In the genomic region with DNA sequence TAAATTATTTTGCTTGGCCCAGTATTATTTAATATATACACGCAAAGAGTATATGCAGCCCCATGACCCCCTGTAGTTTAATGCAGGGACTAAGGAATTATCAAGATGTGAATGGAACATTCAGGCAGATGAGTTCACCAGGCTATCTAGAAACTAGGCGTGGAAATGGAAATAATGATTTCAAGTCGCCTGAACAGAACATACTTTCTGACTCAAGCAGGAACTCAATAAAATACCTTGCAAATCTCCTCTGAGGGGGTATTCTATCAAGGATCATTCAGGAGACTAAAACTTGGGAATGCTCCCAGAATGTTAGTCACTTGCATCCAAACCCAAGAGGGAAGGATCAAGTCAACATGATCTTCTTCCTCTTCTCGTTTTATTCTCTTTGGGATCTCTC, we compare ENCODE assay signal across 20 cellular contexts. TPM values are rescaled to one million over a fixed set of nuclear protein-coding genes. Genes with fewer than 3 reads are reported as not detected.
DNase-seq lines count a peak whose midpoint lies in the region; ATAC-seq and TF ChIP-seq lines count a peak whose summit lies in the region.
"Had no signal": no experiment of that assay in that cellular context is flagged by ENCODE, and none has a peak within 500 bp of the region (broad histone marks: within the 10 kb centered on the region; RNA-seq: fewer than 3 reads in every experiment).

No MANE protein-coding gene starts in this region.

- H3K4me1 ChIP-seq in IMR-90 (ENCODE audit: control insufficient read depth, insufficient read depth, low read length) (peaks cover 3% of the 10 kb centered on the region), mesendoderm (ENCODE audit: control insufficient read depth, low read depth, low read length) (no peaks in the 10 kb centered on the region)
- H3K4me1 ChIP-seq: left ventricle myocardium inferior had no signal

- no peaks in the 10 kb centered on the region for H3K36me3 ChIP-seq in IMR-90 (ENCODE audit: control insufficient read depth, insufficient read depth, low read length)
- no peaks in the 10 kb centered on the region for H3K36me3 ChIP-seq in mesendoderm (ENCODE audit: control insufficient read depth, insufficient read depth, low read length)
- H3K36me3 ChIP-seq: gastrocnemius medialis, left ventricle myocardium inferior, suprapubic skin had no signal

- H3K4me2 ChIP-seq in IMR-90 (ENCODE audit: low read depth, low read length) (no peak overlapping the region), mesendoderm (ENCODE audit: low read length) (no peak overlapping the region)

- CTCF ChIA-PET in IMR-90 (lab: Yijun Ruan, JAX), result interaction anchor here (0.6 kb wide), 1 partner anchor 61 kb away, joined by 3 read pairs; no protein-coding TSS in a partner anchor

- H3K9me3 ChIP-seq in IMR-90 (ENCODE audit: control insufficient read depth, insufficient read depth, low read length), result no peaks in the 10 kb centered on the region
- H3K9me3 ChIP-seq: gastrocnemius medialis, left ventricle myocardium inferior, suprapubic skin had no signal

- ATAC-seq in IMR-90 (ENCODE audit: low read depth), result peak; percentile 42; the same call in 1 of the 2 replicates
- no peak for ATAC-seq in GM18520 (IDR thresholded peaks at IDR 0.05; ENCODE audit: unreplicated experiment)
- ATAC-seq: effector memory CD8-positive, alpha-beta T cell; gastrocnemius medialis had no signal

- no peak overlapping the region for H3K4ac ChIP-seq in IMR-90 (ENCODE audit: low read depth, low read length)
- no peak overlapping the region for H3K4ac ChIP-seq in mesendoderm (ENCODE audit: low read depth, low read length)

- H4K91ac ChIP-seq in IMR-90 (ENCODE audit: insufficient read depth, low read depth, low read length), result no peak overlapping the region

- POLR2A ChIA-PET in IMR-90 (lab: Charles Lee; ENCODE audit: unreplicated experiment), result no interaction called here

- H3K9me1 ChIP-seq in IMR-90 (ENCODE audit: insufficient read depth, low read length), result no peaks in the 10 kb centered on the region

- no peak for TF ChIP-seq POLR2A in IMR-90 (IDR thresholded peaks at IDR 0.05; ENCODE audit: low read depth, low read length)

- H2AK9ac ChIP-seq in IMR-90 (replicated peaks; ENCODE audit: low read depth, low read length, poor library complexity), result no peak overlapping the region

- WGBS in IMR-90 (ENCODE audit: extremely low coverage in 2 of 2, insufficient read length in 1 of 2), 2 experiments, result no CpG with 5 or more reads among the region's 4 CpGs
- WGBS in mesendoderm (ENCODE audit: extremely low coverage, insufficient coverage, low lambda C conversion rate), result no CpG with 5 or more reads among the region's 4 CpGs

- H3K56ac ChIP-seq in IMR-90 (ENCODE audit: extremely low read depth, insufficient read depth, low read length) (no peak overlapping the region), mesendoderm (ENCODE audit: low read length) (no peak overlapping the region)

- H4K20me1 ChIP-seq in IMR-90 (ENCODE audit: insufficient read depth, low read length), result no peaks in the 10 kb centered on the region

- H3K79me2 ChIP-seq in mesendoderm (ENCODE audit: control insufficient read depth, insufficient read depth, low read length), result no peaks in the 10 kb centered on the region

- in situ Hi-C loops in IMR-90 (cut with MboI; ENCODE audit: low sequenced_read_pairs), result no loop called here

- no peak overlapping the region for H3K23ac ChIP-seq in IMR-90 (ENCODE audit: low read depth, low read length)
- H3K23ac ChIP-seq in mesendoderm (ENCODE audit: low read length), result no peak overlapping the region

- H2BK15ac ChIP-seq in IMR-90 (ENCODE audit: low read depth, low read length) (no peak overlapping the region), mesendoderm (replicated peaks; ENCODE audit: low read depth) (no peak overlapping the region)

- DNase-seq in AG10803 (ENCODE audit: low read depth) (peak; percentile 57), IMR-90 (peak; percentile 85), astrocyte of the hippocampus (ENCODE audit: low read depth, low spot score) (peak; percentile 62), glomerular visceral epithelial cell (ENCODE audit: extremely low spot score) (peak; percentile 52), mesendoderm (no peak), NCI-H526 treated with DMSO at 0.1 percent for 48 hours (lab: John Stamatoyannopoulos, UW) (no peak), ecto neural progenitor cell (ENCODE audit: low spot score) (no peak)
- DNase-seq: activated CD4-positive, alpha-beta T cell treated with anti-CD3 and anti-CD28 coated beads, Interleukin-2, amount 50 U/mL, for 48 hours; activated T-cell treated with anti-CD3 and anti-CD28 coated beads, Interleukin-2, amount 50 U/mL, for 24 hours; central memory CD4-positive, alpha-beta T cell; effector memory CD8-positive, alpha-beta T cell; gastrocnemius medialis; Karpas-422; left ventricle myocardium inferior; NCI-H82; nucleus accumbens; stimulated activated CD4-positive, alpha-beta T cell treated with anti-CD3 and anti-CD28 coated beads, Interleukin-4, amount 100 ng/mL, for 1 hour had no signal

- no peak overlapping the region for H2BK20ac ChIP-seq in IMR-90 (ENCODE audit: low read depth, low read length)

- H2BK120ac ChIP-seq in IMR-90 (ENCODE audit: low read depth, low read length), result no peak overlapping the region
- H2BK120ac ChIP-seq in mesendoderm (ENCODE audit: low read depth, low read length), result no peak overlapping the region

- no peak overlapping the region for H4K5ac ChIP-seq in IMR-90 (ENCODE audit: low read depth, low read length)
- no peak overlapping the region for H4K5ac ChIP-seq in mesendoderm (ENCODE audit: low read length)

- H2BK5ac ChIP-seq in IMR-90 (ENCODE audit: low read depth, low read length, poor library complexity, severe bottlenecking) (no peak overlapping the region), mesendoderm (ENCODE audit: low read length) (no peak overlapping the region)

- H3K18ac ChIP-seq in IMR-90 (ENCODE audit: low read depth, low read length) (no peak overlapping the region), mesendoderm (ENCODE audit: low read length) (no peak overlapping the region)

- H3K4me3 ChIP-seq in AG10803 (ENCODE audit: low read length) (no peak overlapping the region), IMR-90 (ENCODE audit: insufficient read depth, low read depth, low read length) (no peak overlapping the region), mesendoderm (ENCODE audit: low read length) (no peak overlapping the region)
- H3K4me3 ChIP-seq: gastrocnemius medialis, left ventricle myocardium inferior, suprapubic skin had no signal

- intact Hi-C loops in IMR-90 (cut with micrococcal nuclease), result loop anchor here (5.0 kb wide), 1 partner anchor 47 kb away; no protein-coding TSS in a partner anchor

- H2AFZ ChIP-seq in IMR-90 (replicated peaks; ENCODE audit: low read length, poor library complexity), result no peak overlapping the region

- dilution Hi-C loops in IMR-90 (cut with HindIII; ENCODE audit: low sequenced_read_pairs, unreplicated experiment), result no loop called here

- no peak overlapping the region for H3K14ac ChIP-seq in IMR-90 (replicated peaks; ENCODE audit: low read depth, low read length)

- BruUV-seq in IMR-90 (replicated peaks; lab: Mats Ljungman, UMichigan), result no TSS peak

- H4K8ac ChIP-seq in IMR-90 (ENCODE audit: low read depth in 2 of 2, low read length in 2 of 2) (no peak overlapping the region), mesendoderm (ENCODE audit: low read depth, low read length) (no peak overlapping the region)

- TF ChIP-seq CTCF in AG10803 (conservative IDR thresholded peaks at IDR 0.05; ENCODE audit: low read length), result no peak
- TF ChIP-seq CTCF in IMR-90 (conservative IDR thresholded peaks at IDR 0.05; ENCODE audit: low read depth, low read length), result no peak

- H3K27ac ChIP-seq in IMR-90 (ENCODE audit: insufficient read depth, low read length) (no peak overlapping the region), mesendoderm (ENCODE audit: low read depth, low read length) (no peak overlapping the region)
- H3K27ac ChIP-seq: gastrocnemius medialis, left ventricle myocardium inferior, suprapubic skin, VCaP had no signal

- TF ChIP-seq RAD21 in IMR-90 (IDR thresholded peaks at IDR 0.05; ENCODE audit: low read length), result no peak

- H3K9ac ChIP-seq in IMR-90 (ENCODE audit: low read depth, low read length) (no peak overlapping the region), mesendoderm (ENCODE audit: low read length) (no peak overlapping the region)

- H3K27me3 ChIP-seq in IMR-90 (ENCODE audit: control insufficient read depth, insufficient read depth, low read length) (no peaks in the 10 kb centered on the region), mesendoderm (ENCODE audit: insufficient read depth, low read length, poor library complexity) (no peaks in the 10 kb centered on the region)
- H3K27me3 ChIP-seq: gastrocnemius medialis, suprapubic skin had no signal

- no peaks in the 10 kb centered on the region for H3K79me1 ChIP-seq in IMR-90 (ENCODE audit: low read depth in 1 of 2, low read length in 2 of 2)
- H3K79me1 ChIP-seq in mesendoderm (ENCODE audit: low read length), result no peaks in the 10 kb centered on the region

- no peak overlapping the region for H2AK5ac ChIP-seq in IMR-90 (ENCODE audit: low read depth, low read length)
- no peak overlapping the region for H2AK5ac ChIP-seq in mesendoderm (ENCODE audit: low read length)

TF ChIP-seq in IMR-90, 13 proteins besides CTCF, POLR2A, EP300 and RAD21 (continues in another document):
- no peak for TF ChIP-seq NFE2L2 (IDR thresholded peaks at IDR 0.05; ENCODE audit: low read depth, low read length)
- no peak for TF ChIP-seq MAFK (IDR thresholded peaks at IDR 0.05; ENCODE audit: low read depth, low read length)
- no peak for TF ChIP-seq SMC3 (IDR thresholded peaks at IDR 0.05; ENCODE audit: low read depth, low read length)
- no peak for TF ChIP-seq MAZ (IDR thresholded peaks at IDR 0.05; ENCODE audit: borderline replicate concordance, low read depth, low read length)
- no peak for TF ChIP-seq RCOR1 (IDR thresholded peaks at IDR 0.05; ENCODE audit: insufficient replicate concordance, low read length)
- TF ChIP-seq, protein P1, sequence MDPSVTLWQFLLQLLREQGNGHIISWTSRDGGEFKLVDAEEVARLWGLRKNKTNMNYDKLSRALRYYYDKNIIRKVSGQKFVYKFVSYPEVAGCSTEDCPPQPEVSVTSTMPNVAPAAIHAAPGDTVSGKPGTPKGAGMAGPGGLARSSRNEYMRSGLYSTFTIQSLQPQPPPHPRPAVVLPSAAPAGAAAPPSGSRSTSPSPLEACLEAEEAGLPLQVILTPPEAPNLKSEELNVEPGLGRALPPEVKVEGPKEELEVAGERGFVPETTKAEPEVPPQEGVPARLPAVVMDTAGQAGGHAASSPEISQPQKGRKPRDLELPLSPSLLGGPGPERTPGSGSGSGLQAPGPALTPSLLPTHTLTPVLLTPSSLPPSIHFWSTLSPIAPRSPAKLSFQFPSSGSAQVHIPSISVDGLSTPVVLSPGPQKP (IDR thresholded peaks at IDR 0.05; ENCODE audit: borderline replicate concordance, low read depth, low read length), result no peak
- no peak for TF ChIP-seq FOS (IDR thresholded peaks at IDR 0.05; ENCODE audit: low read depth, low read length)
- TF ChIP-seq RFX5 (IDR thresholded peaks at IDR 0.05; ENCODE audit: low read depth, low read length), result no peak

RNA-seq across cellular contexts. Expression of a gene that starts 59.6 kb away (rescaled TPM):
- total RNA-seq in IMR-90 (2012; rRNA removed), result not detected in 2 replicates
- polyA plus RNA-seq in IMR-90 (2012; rRNA removed), result not detected in 2 replicates
- polyA plus RNA-seq in IMR-90 (2012; cell fraction: cytosol; rRNA removed), result under 0.01 TPM in 1 of 2 replicates, not detected in the other
- not detected in 2 replicates for polyA plus RNA-seq in IMR-90 (2012; cell fraction: nucleus; rRNA removed; ENCODE audit: low replicate concordance)
- polyA plus RNA-seq in mesendoderm (2013, experiment 1 of 2), result 0.10 TPM
- polyA plus RNA-seq in mesendoderm (2013, experiment 2 of 2), result 0.04 TPM
- total RNA-seq: left ventricle myocardium inferior had no signal

Comparison
In these comparisons a context has a peak if more than half of its experiments do, and no peak if none do; other contexts are left out.
1. DNase-seq: peak in AG10803 (single experiment), IMR-90 (single experiment), astrocyte of the hippocampus (single experiment) and glomerular visceral epithelial cell (single experiment); none in mesendoderm (single experiment), NCI-H526 treated with DMSO at 0.1 percent for 48 hours (single experiment) and ecto neural progenitor cell (single experiment).